Comparison of ENCODE assay signal across 14 cellular contexts in genomic region chr15:66647358-66647757, GRCh38. TPM values are rescaled to one million over a fixed set of nuclear protein-coding genes. Genes with fewer than 3 reads are reported as not detected.
DNase-seq lines count a peak whose midpoint lies in the region; ATAC-seq and TF ChIP-seq lines count a peak whose summit lies in the region.
"Had no signal": no experiment of that assay in that cellular context is flagged by ENCODE, and none has a peak within 500 bp of the region (broad histone marks: within the 10 kb centered on the region; RNA-seq: fewer than 3 reads in every experiment).

No MANE protein-coding gene starts in this region.

- H3K9me3 ChIP-seq in breast epithelium: no peaks in the 10 kb centered on the region

- no peak for TF ChIP-seq POLR2A in breast epithelium (IDR thresholded peaks at IDR 0.05)

- H3K27ac Mint-ChIP-seq in MCF 10A (ENCODE audit: low read depth, unreplicated experiment): no peak overlapping the region

- CTCF ChIA-PET in MCF 10A (lab: Yijun Ruan, JAX): interaction anchor here (0.5 kb wide), 1 partner anchor 57 kb away, joined by 3 read pairs; no protein-coding TSS in a partner anchor

- ATAC-seq in foreskin keratinocyte (peak; percentile 49), GM18867 (IDR thresholded peaks at IDR 0.05; ENCODE audit: unreplicated experiment) (no peak), HG03045 (IDR thresholded peaks at IDR 0.05; ENCODE audit: unreplicated experiment) (no peak), GM18498 (IDR thresholded peaks at IDR 0.05; ENCODE audit: unreplicated experiment) (no peak)
- ATAC-seq: activated CD4-positive, CD25-positive, alpha-beta regulatory T cell treated with anti-CD3 and anti-CD28 coated beads, Interleukin-2, amount 50 U/mL, for 24 hours had no signal

- no peaks in the 10 kb centered on the region for H3K4me1 Mint-ChIP-seq in MCF 10A (ENCODE audit: insufficient read depth, unreplicated experiment)

- intact Hi-C loops in breast epithelium (cut with DNase I; ENCODE audit: low total_unique reads) (no loop called here), MCF 10A (cut with micrococcal nuclease) (no loop called here)

- H3K36me3 Mint-ChIP-seq in MCF 10A (ENCODE audit: insufficient read depth, unreplicated experiment): no peaks in the 10 kb centered on the region

- TF ChIP-seq CTCF in breast epithelium (IDR thresholded peaks at IDR 0.05) (no peak), MCF 10A (IDR thresholded peaks at IDR 0.05; ENCODE audit: unreplicated experiment) (no peak), foreskin keratinocyte (conservative IDR thresholded peaks at IDR 0.05) (no peak)

- no peaks in the 10 kb centered on the region for H3K9me3 Mint-ChIP-seq in MCF 10A (ENCODE audit: unreplicated experiment)

- peak overlapping the region in 1 of 3 donors; percentile 22 for H3K4me3 ChIP-seq in breast epithelium

- peak overlapping the region; percentile 25 to 55 for H3K27ac ChIP-seq in breast epithelium
- no peak overlapping the region for H3K27ac ChIP-seq in foreskin keratinocyte
- H3K27ac ChIP-seq: epithelial cell of prostate had no signal

- no peak overlapping the region for H3K4me3 Mint-ChIP-seq in MCF 10A (ENCODE audit: unreplicated experiment)

- POLR2A ChIA-PET in MCF 10A (lab: Yijun Ruan, JAX): no interaction called here

- H3K36me3 ChIP-seq in breast epithelium: no peaks in the 10 kb centered on the region

- DNase-seq in breast epithelium (ENCODE audit: low spot score in 2 of 2) (peak; percentile 22 to 60), MCF 10A (ENCODE audit: unreplicated experiment) (no peak), foreskin keratinocyte (no peak), mucosa of gallbladder (ENCODE audit: low spot score) (peak; percentile 26)
- DNase-seq in stimulated activated CD4-positive, alpha-beta T cell treated with anti-CD3 and anti-CD28 coated beads, Interleukin-1b, Interleukin-23, amount 100 ng/mL, for 48 hours: no peak
- DNase-seq: activated T-cell treated with anti-CD3 and anti-CD28 coated beads, Interleukin-2, amount 50 U/mL, for 48 hours; Calu3; NCI-H2107; SW 1271 had no signal

- H3K4me1 ChIP-seq in breast epithelium (no peaks in the 10 kb centered on the region), foreskin keratinocyte (no peaks in the 10 kb centered on the region)

- H3K27me3 ChIP-seq in breast epithelium (no peaks in the 10 kb centered on the region), foreskin keratinocyte (no peaks in the 10 kb centered on the region)

- no TSS peak for BruUV-seq in MCF 10A (replicated peaks; lab: Mats Ljungman, UMichigan)

- no peaks in the 10 kb centered on the region for H3K27me3 Mint-ChIP-seq in MCF 10A (ENCODE audit: insufficient read depth, unreplicated experiment)

RNA-seq across cellular contexts. Expression of gene SMAD6, which starts 54.7 kb away (rescaled TPM):
- total RNA-seq in breast epithelium (10 to 100 TPM in 2 of 3 donors, 1 to 10 TPM in 1; 7.6 to 22.6 (median 13.4) TPM), MCF 10A (2022) (not detected in 2 replicates), foreskin keratinocyte (0.10 TPM in 1 of 2 replicates, not detected in the other), mucosa of gallbladder (50.5 TPM)
- 0.02 and 0.03 TPM in 2 replicates for polyA plus RNA-seq in foreskin keratinocyte

Comparison
In these comparisons a context has a peak if more than half of its experiments do, and no peak if none do; other contexts are left out.
1. DNase-seq: peak in breast epithelium (2 of 2) and mucosa of gallbladder (single experiment); none in MCF 10A (single experiment), foreskin keratinocyte (0 of 2) and stimulated activated CD4-positive, alpha-beta T cell treated with anti-CD3 and anti-CD28 coated beads, Interleukin-1b, Interleukin-23, amount 100 ng/mL, for 48 hours (single experiment).